ENCODE assay signal across 11 cellular contexts in genomic region chr16:392450-393027, GRCh38. TPM values are rescaled to one million over a fixed set of nuclear protein-coding genes. Genes with fewer than 3 reads are reported as not detected.
DNase-seq lines count a peak whose midpoint lies in the region; ATAC-seq and TF ChIP-seq lines count a peak whose summit lies in the region.
"Had no signal": no experiment of that assay in that cellular context is flagged by ENCODE, and none has a peak within 500 bp of the region (broad histone marks: within the 10 kb centered on the region; RNA-seq: fewer than 3 reads in every experiment).

No MANE protein-coding gene starts in this region.

- H3K36me3 ChIP-seq in IMR-90 (ENCODE audit: control insufficient read depth, insufficient read depth, low read length): no peaks in the 10 kb centered on the region
- H3K36me3 ChIP-seq: thyroid gland had no signal

- no peak for ATAC-seq in IMR-90 (ENCODE audit: low read depth)
- ATAC-seq in activated T-helper 17 cell treated with anti-CD3 and anti-CD28 coated beads, Interleukin-2, amount 50 U/mL, for 72 hours (replicated peaks): peak; percentile 28

- no peak overlapping the region for H3K27ac ChIP-seq in IMR-90 (ENCODE audit: insufficient read depth, low read length)
- H3K27ac ChIP-seq: thyroid gland had no signal

- dilution Hi-C loops in IMR-90 (cut with HindIII; ENCODE audit: low sequenced_read_pairs, unreplicated experiment): no loop called here

- DNase-seq in SIG-M5 treated with dmso at 0.1 percent for 504 hours (lab: John Stamatoyannopoulos, UW; ENCODE audit: unreplicated experiment): peak; percentile 79
- no peak for DNase-seq in SIG-M5 (lab: John Stamatoyannopoulos, UW)
- no peak for DNase-seq in IMR-90
- no peak for DNase-seq in neural crest cell (ENCODE audit: low read depth, low spot score)
- DNase-seq in putamen (ENCODE audit: low spot score): no peak
- no peak for DNase-seq in osteocyte (ENCODE audit: extremely low spot score, unreplicated experiment)
- DNase-seq in NCI-H1930 (lab: John Stamatoyannopoulos, UW): no peak

- no peak overlapping the region for H3K4me2 ChIP-seq in IMR-90 (ENCODE audit: low read depth, low read length)

- TF ChIP-seq POLR2A in IMR-90 (IDR thresholded peaks at IDR 0.05; ENCODE audit: low read depth, low read length): no peak

- POLR2A ChIA-PET in IMR-90 (lab: Charles Lee; ENCODE audit: unreplicated experiment): no interaction called here

- H3K27me3 ChIP-seq in IMR-90 (ENCODE audit: control insufficient read depth, insufficient read depth, low read length): no peaks in the 10 kb centered on the region
- H3K27me3 ChIP-seq: thyroid gland had no signal

- no peak overlapping the region for H3K56ac ChIP-seq in IMR-90 (ENCODE audit: extremely low read depth, insufficient read depth, low read length)

- no peak overlapping the region for H4K8ac ChIP-seq in IMR-90 (ENCODE audit: low read depth in 2 of 2, low read length in 2 of 2)

- no peak overlapping the region for H3K4me3 ChIP-seq in IMR-90 (ENCODE audit: insufficient read depth, low read depth, low read length)
- H3K4me3 ChIP-seq: thyroid gland had no signal

- no peak overlapping the region for H2BK120ac ChIP-seq in IMR-90 (ENCODE audit: low read depth, low read length)

- H2BK15ac ChIP-seq in IMR-90 (ENCODE audit: low read depth, low read length): no peak overlapping the region

- no peak overlapping the region for H3K14ac ChIP-seq in IMR-90 (replicated peaks; ENCODE audit: low read depth, low read length)

- no peak overlapping the region for H4K91ac ChIP-seq in IMR-90 (ENCODE audit: insufficient read depth, low read depth, low read length)

- no peaks in the 10 kb centered on the region for H3K9me3 Mint-ChIP-seq in activated T-helper 17 cell treated with anti-CD3 and anti-CD28 coated beads, Interleukin-2, amount 50 U/mL, for 72 hours
- H3K9me3 Mint-ChIP-seq in neural crest cell (peaks cover 2% of the 10 kb centered on the region), osteocyte (ENCODE audit: unreplicated experiment) (no peaks in the 10 kb centered on the region)
- H3K9me3 Mint-ChIP-seq: CD8-positive, alpha-beta T cell; nephron had no signal

- H3K18ac ChIP-seq in IMR-90 (ENCODE audit: low read depth, low read length): no peak overlapping the region

- TF ChIP-seq CTCF in IMR-90 (conservative IDR thresholded peaks at IDR 0.05; ENCODE audit: low read depth, low read length) (no peak), neural crest cell (conservative IDR thresholded peaks at IDR 0.05) (no peak), osteocyte (IDR thresholded peaks at IDR 0.05) (no peak)

- CTCF ChIA-PET in IMR-90 (lab: Yijun Ruan, JAX): interaction anchor here (0.5 kb wide), 1 partner anchor 103 kb away, joined by 3 read pairs; no protein-coding TSS in a partner anchor

- peak overlapping the region; percentile 47 for H3K27ac Mint-ChIP-seq in activated T-helper 17 cell treated with anti-CD3 and anti-CD28 coated beads, Interleukin-2, amount 50 U/mL, for 72 hours
- H3K27ac Mint-ChIP-seq in neural crest cell (ENCODE audit: unreplicated experiment): no peak overlapping the region
- H3K27ac Mint-ChIP-seq in osteocyte (ENCODE audit: unreplicated experiment): no peak overlapping the region
- H3K27ac Mint-ChIP-seq: CD8-positive, alpha-beta T cell; nephron had no signal

- H2AFZ ChIP-seq in IMR-90 (replicated peaks; ENCODE audit: low read length, poor library complexity): no peak overlapping the region

- H3K4me3 Mint-ChIP-seq in activated T-helper 17 cell treated with anti-CD3 and anti-CD28 coated beads, Interleukin-2, amount 50 U/mL, for 72 hours: no peak overlapping the region
- H3K4me3 Mint-ChIP-seq in neural crest cell (peak overlapping the region; percentile 80), osteocyte (ENCODE audit: unreplicated experiment) (no peak overlapping the region)
- H3K4me3 Mint-ChIP-seq: CD8-positive, alpha-beta T cell; nephron had no signal

- 100% methylated on average over 3 of the region's 7 CpGs; no CpG with 5 or more reads in 1 of the 2 experiments for WGBS in IMR-90 (ENCODE audit: extremely low coverage in 2 of 2, insufficient read length in 1 of 2), 2 experiments

- peaks cover 0 to 8% of the 10 kb centered on the region in 2 experiments; a peak in 2 of 4 replicates for H3K79me1 ChIP-seq in IMR-90 (ENCODE audit: low read depth in 1 of 2, low read length in 2 of 2)

- no peaks in the 10 kb centered on the region for H3K36me3 Mint-ChIP-seq in activated T-helper 17 cell treated with anti-CD3 and anti-CD28 coated beads, Interleukin-2, amount 50 U/mL, for 72 hours (ENCODE audit: low read depth)
- H3K36me3 Mint-ChIP-seq in neural crest cell (ENCODE audit: low read depth): peaks cover 2% of the 10 kb centered on the region
- no peaks in the 10 kb centered on the region for H3K36me3 Mint-ChIP-seq in osteocyte (ENCODE audit: unreplicated experiment)
- H3K36me3 Mint-ChIP-seq: CD8-positive, alpha-beta T cell had no signal

- 0 out of 2 replicates have a peak overlapping the region, but pooled peaks have one; percentile 1 for H2AK5ac ChIP-seq in IMR-90 (ENCODE audit: low read depth, low read length)

- H3K9ac ChIP-seq in IMR-90 (ENCODE audit: low read depth, low read length): no peak overlapping the region

- H3K4me1 Mint-ChIP-seq in activated T-helper 17 cell treated with anti-CD3 and anti-CD28 coated beads, Interleukin-2, amount 50 U/mL, for 72 hours: peaks cover 6% of the 10 kb centered on the region
- H3K4me1 Mint-ChIP-seq in neural crest cell (peaks cover 25% of the 10 kb centered on the region), osteocyte (ENCODE audit: unreplicated experiment) (peaks cover 9% of the 10 kb centered on the region)

- in situ Hi-C loops in IMR-90 (cut with MboI; ENCODE audit: low sequenced_read_pairs): loop anchor here (10.0 kb wide), 1 partner anchor 252 kb away; the partner anchor contains the start of genes MCRIP2 and WDR90

- H3K23ac ChIP-seq in IMR-90 (ENCODE audit: low read depth, low read length): no peak overlapping the region

- no peak for TF ChIP-seq RAD21 in IMR-90 (IDR thresholded peaks at IDR 0.05; ENCODE audit: low read length)

- no peak overlapping the region for H2BK20ac ChIP-seq in IMR-90 (ENCODE audit: low read depth, low read length)

- peaks cover 3% of the 10 kb centered on the region for H3K9me3 ChIP-seq in IMR-90 (ENCODE audit: control insufficient read depth, insufficient read depth, low read length)
- H3K9me3 ChIP-seq: thyroid gland had no signal

- H2BK5ac ChIP-seq in IMR-90 (ENCODE audit: low read depth, low read length, poor library complexity, severe bottlenecking): no peak overlapping the region

- no TSS peak for BruUV-seq in IMR-90 (replicated peaks; lab: Mats Ljungman, UMichigan)

- H3K4me1 ChIP-seq in IMR-90 (ENCODE audit: control insufficient read depth, insufficient read depth, low read length): peaks cover 3% of the 10 kb centered on the region; the same call in 1 of the 2 replicates

- no peaks in the 10 kb centered on the region for H3K27me3 Mint-ChIP-seq in activated T-helper 17 cell treated with anti-CD3 and anti-CD28 coated beads, Interleukin-2, amount 50 U/mL, for 72 hours
- H3K27me3 Mint-ChIP-seq in neural crest cell (ENCODE audit: low read depth) (peaks cover 9% of the 10 kb centered on the region), osteocyte (ENCODE audit: unreplicated experiment) (no peaks in the 10 kb centered on the region)

- no peak overlapping the region for H2AK9ac ChIP-seq in IMR-90 (replicated peaks; ENCODE audit: low read depth, low read length, poor library complexity)

- no peak overlapping the region for H4K5ac ChIP-seq in IMR-90 (ENCODE audit: low read depth, low read length)

- no peak overlapping the region for H3K4ac ChIP-seq in IMR-90 (ENCODE audit: low read depth, low read length)

- intact Hi-C loops in IMR-90 (cut with micrococcal nuclease): loop anchor here (10.0 kb wide), 1 partner anchor 92 kb away; no protein-coding TSS in a partner anchor

- no peaks in the 10 kb centered on the region for H4K20me1 ChIP-seq in IMR-90 (ENCODE audit: insufficient read depth, low read length)

- H3K9me1 ChIP-seq in IMR-90 (ENCODE audit: insufficient read depth, low read length): 0 out of 2 replicates have a peak, but pooled peaks cover 2% of the 10 kb centered on the region

RNA-seq across cellular contexts. Expression of gene NME4, which starts 4.5 kb away (rescaled TPM):
- total RNA-seq in IMR-90 (2012; rRNA removed): 123 and 124 TPM in 2 replicates
- polyA plus RNA-seq in IMR-90 (2012; rRNA removed): 288 and 406 TPM in 2 replicates
- polyA plus RNA-seq in IMR-90 (2012; cell fraction: cytosol; rRNA removed): 464 and 725 TPM in 2 replicates
- 233 and 407 TPM in 2 replicates for polyA plus RNA-seq in IMR-90 (2012; cell fraction: nucleus; rRNA removed; ENCODE audit: low replicate concordance)
- 10 to 100 TPM; 21.8 to 41.9 TPM for total RNA-seq in activated T-helper 17 cell treated with anti-CD3 and anti-CD28 coated beads, Interleukin-2, amount 50 U/mL, for 72 hours
- 233 and 254 TPM in 2 replicates for total RNA-seq in neural crest cell
- 148 and 157 TPM in 2 replicates for total RNA-seq in osteocyte

RNA-seq across cellular contexts. Expression of gene DECR2, which starts 9.1 kb away (rescaled TPM):
- 3.9 TPM in 2 replicates for total RNA-seq in IMR-90 (2012; rRNA removed)
- 26.7 and 29.6 TPM in 2 replicates for polyA plus RNA-seq in IMR-90 (2012; rRNA removed)
- polyA plus RNA-seq in IMR-90 (2012; cell fraction: cytosol; rRNA removed): 14.9 and 32.6 TPM in 2 replicates
- polyA plus RNA-seq in IMR-90 (2012; cell fraction: nucleus; rRNA removed; ENCODE audit: low replicate concordance): 68.9 and 165 TPM in 2 replicates
- total RNA-seq in activated T-helper 17 cell treated with anti-CD3 and anti-CD28 coated beads, Interleukin-2, amount 50 U/mL, for 72 hours: 10 to 100 TPM; 12.0 to 12.7 TPM
- total RNA-seq in neural crest cell: 22.4 and 25.7 TPM in 2 replicates
- 23.4 and 23.9 TPM in 2 replicates for total RNA-seq in osteocyte

RNA-seq across cellular contexts. Expression of gene PGAP6, which starts 10.8 kb away (rescaled TPM):
- total RNA-seq in IMR-90 (2012; rRNA removed) (49.1 and 56.1 TPM in 2 replicates), neural crest cell (56.4 and 62.0 TPM in 2 replicates), osteocyte (59.3 and 61.6 TPM in 2 replicates)
- 124 and 125 TPM in 2 replicates for polyA plus RNA-seq in IMR-90 (2012; rRNA removed)
- polyA plus RNA-seq in IMR-90 (2012; cell fraction: cytosol; rRNA removed): 60.8 and 173 TPM in 2 replicates
- 138 and 443 TPM in 2 replicates for polyA plus RNA-seq in IMR-90 (2012; cell fraction: nucleus; rRNA removed; ENCODE audit: low replicate concordance)
- 10 to 100 TPM; 25.6 to 26.1 TPM for total RNA-seq in activated T-helper 17 cell treated with anti-CD3 and anti-CD28 coated beads, Interleukin-2, amount 50 U/mL, for 72 hours

RNA-seq across cellular contexts. Expression of gene MRPL28, which starts 22.2 kb away (rescaled TPM):
- total RNA-seq in IMR-90 (2012; rRNA removed) (104 and 106 TPM in 2 replicates), neural crest cell (80.4 and 84.6 TPM in 2 replicates), osteocyte (71.7 and 74.3 TPM in 2 replicates)
- 181 and 255 TPM in 2 replicates for polyA plus RNA-seq in IMR-90 (2012; rRNA removed)
- 224 and 350 TPM in 2 replicates for polyA plus RNA-seq in IMR-90 (2012; cell fraction: cytosol; rRNA removed)
- polyA plus RNA-seq in IMR-90 (2012; cell fraction: nucleus; rRNA removed; ENCODE audit: low replicate concordance): 81.5 and 129 TPM in 2 replicates
- 10 to 100 TPM; 63.4 to 86.2 TPM for total RNA-seq in activated T-helper 17 cell treated with anti-CD3 and anti-CD28 coated beads, Interleukin-2, amount 50 U/mL, for 72 hours

RNA-seq across cellular contexts. Expression of gene RAB11FIP3, which starts 32.9 kb away (rescaled TPM):
- total RNA-seq in IMR-90 (2012; rRNA removed): 7.5 TPM in 2 replicates
- polyA plus RNA-seq in IMR-90 (2012; rRNA removed): 19.9 and 22.5 TPM in 2 replicates
- 13.1 and 22.7 TPM in 2 replicates for polyA plus RNA-seq in IMR-90 (2012; cell fraction: cytosol; rRNA removed)
- polyA plus RNA-seq in IMR-90 (2012; cell fraction: nucleus; rRNA removed; ENCODE audit: low replicate concordance): 45.9 and 63.2 TPM in 2 replicates
- total RNA-seq in activated T-helper 17 cell treated with anti-CD3 and anti-CD28 coated beads, Interleukin-2, amount 50 U/mL, for 72 hours: 10 to 100 TPM; 26.9 to 28.3 TPM
- total RNA-seq in neural crest cell: 70.5 and 72.2 TPM in 2 replicates
- 60.2 and 65.2 TPM in 2 replicates for total RNA-seq in osteocyte
